8 cellular contexts compared by ENCODE assay signal in genomic region chr6:89080281-89081128, GRCh38. TPM values are rescaled to one million over a fixed set of nuclear protein-coding genes. Genes with fewer than 3 reads are reported as not detected.
DNase-seq lines count a peak whose midpoint lies in the region; ATAC-seq and TF ChIP-seq lines count a peak whose summit lies in the region.

PNRC1 (plus strand) TSS chr6:89080751; CDS start chr6:89080895, 144 bp downstream.

- H3K9me3 Mint-ChIP-seq in CD8-positive, alpha-beta T cell, result no peaks in the 10 kb centered on the region

- no peaks in the 10 kb centered on the region for H3K9me3 ChIP-seq in CD8-positive, alpha-beta T cell (ENCODE audit: low read length)
- H3K9me3 ChIP-seq in lung (ENCODE audit: control insufficient read depth in 2 of 2, insufficient read depth in 1 of 2, low read length in 1 of 2), result no peaks in the 10 kb centered on the region

- peaks cover 50% of the 10 kb centered on the region for H3K36me3 Mint-ChIP-seq in CD8-positive, alpha-beta T cell

- peak; percentile 77 for ATAC-seq in CD8-positive, alpha-beta T cell
- ATAC-seq in GM19467 (IDR thresholded peaks at IDR 0.05; ENCODE audit: unreplicated experiment), result peak; percentile 74
- peak; percentile 91 for ATAC-seq in lung (ENCODE audit: insufficient read depth, low FRiP score)

- intact Hi-C loops in CD8-positive, alpha-beta T cell (cut with DNase I, micrococcal nuclease), result loop anchor here (1.0 to 10.0 kb wide), 14 partner anchors 65 to 1926 kb away; partner anchors contain the start of genes CASP8AP2 (in 2 of the 2), LYRM2 (in 2 of the 2), RNGTT (in 2 of the 2) and UBE2J1 (in 2 of the 2)

- TF ChIP-seq CTCF in CD8-positive, alpha-beta T cell (IDR thresholded peaks at IDR 0.05), result no peak
- no peak for TF ChIP-seq CTCF in lung (IDR thresholded peaks at IDR 0.05; ENCODE audit: control extremely low read depth, extremely low read depth)

- H3K27me3 Mint-ChIP-seq in CD8-positive, alpha-beta T cell (ENCODE audit: low read depth), result no peaks in the 10 kb centered on the region

- POLR2A ChIA-PET in CD8-positive, alpha-beta T cell (lab: Charles Lee), result interaction anchor here (0.7 to 6.3 kb wide), 28 partner anchors 7 to 1507 kb away, joined by 3 to 96 read pairs (median 4); partner anchors contain the start of genes AKIRIN2, LYRM2, MAP3K7 and ORC3

- H3K36me3 ChIP-seq in CD8-positive, alpha-beta T cell (ENCODE audit: insufficient read depth, low read length), result peaks cover 13% of the 10 kb centered on the region
- H3K36me3 ChIP-seq in lung (ENCODE audit: control insufficient read depth in 2 of 2, insufficient read depth in 2 of 2, low read length in 2 of 2), result peaks cover 3 to 13% of the 10 kb centered on the region in 2 donors

- peak within 1 kb of the TSS; percentile 100 for H3K27ac ChIP-seq in CD8-positive, alpha-beta T cell (ENCODE audit: low read depth, low read length)
- H3K27ac ChIP-seq in lung (ENCODE audit: low read depth in 1 of 2, low read length in 1 of 2), result peak within 1 kb of the TSS; percentile 100

- H3K27me3 ChIP-seq in CD8-positive, alpha-beta T cell (ENCODE audit: insufficient read depth, low read length), result no peaks in the 10 kb centered on the region
- no peaks in the 10 kb centered on the region for H3K27me3 ChIP-seq in lung (ENCODE audit: control insufficient read depth, insufficient read depth)

- H3K4me1 ChIP-seq in CD8-positive, alpha-beta T cell (ENCODE audit: insufficient read depth, low read length), result peaks cover 34% of the 10 kb centered on the region
- peaks cover 2 to 10% of the 10 kb centered on the region in 2 donors for H3K4me1 ChIP-seq in lung (ENCODE audit: control insufficient read depth in 2 of 2, insufficient read depth in 2 of 2, low read length in 2 of 2)

- H3K4me1 Mint-ChIP-seq in CD8-positive, alpha-beta T cell (ENCODE audit: low read depth), result peaks cover 36% of the 10 kb centered on the region

- H3K4me3 ChIP-seq in CD8-positive, alpha-beta T cell (ENCODE audit: low read depth, low read length), result peak within 1 kb of the TSS; percentile 99
- H3K4me3 ChIP-seq in lung, result peak within 1 kb of the TSS; percentile 96

- CTCF ChIA-PET in CD8-positive, alpha-beta T cell (lab: Charles Lee), result interaction anchor here (1.1 to 1.9 kb wide), 4 partner anchors 98 to 291 kb away, joined by 4 to 7 read pairs (median 5); partner anchors contain the start of gene RNGTT

- H3K27ac Mint-ChIP-seq in CD8-positive, alpha-beta T cell, result peak within 1 kb of the TSS; percentile 98

- WGBS in lung, 2 donors, result 1% methylated on average over 63 of the region's 63 CpGs

- H3K4me3 Mint-ChIP-seq in CD8-positive, alpha-beta T cell, result peak within 1 kb of the TSS; percentile 96

- DNase-seq in CD8-positive, alpha-beta T cell, result peak; percentile 100
- DNase-seq in HS-27A (ENCODE audit: low read depth) (peak; percentile 82), NK-92 (lab: John Stamatoyannopoulos, UW; ENCODE audit: unreplicated experiment) (peak; percentile 98), lung (ENCODE audit: low spot score) (peak; percentile 100)
- DNase-seq in activated CD8-positive, alpha-beta memory T cell treated with anti-CD3 and anti-CD28 coated beads for 1 hour (ENCODE audit: extremely low read depth in 1 of 2, low read depth in 1 of 2), result peak; percentile 100
- peak; percentile 100 for DNase-seq in effector CD4-positive, alpha-beta T cell
- DNase-seq in stimulated activated CD4-positive, alpha-beta T cell treated with anti-CD3 and anti-CD28 coated beads, TNF-alpha, amount 100 ng/mL, for 4 hours (ENCODE audit: low read depth in 3 of 3), result peak; percentile 100

RNA-seq across cellular contexts. Expression of gene PNRC1, which starts in this region (rescaled TPM):
- total RNA-seq in CD8-positive, alpha-beta T cell, result 1,000 to 10,000 TPM; 1,160 to 1,236 TPM
- 100 to 1,000 TPM; 127 to 329 TPM for total RNA-seq in lung
- polyA plus RNA-seq in lung, result 100 to 1,000 TPM in 1 of 2 donors, 10 to 100 TPM in 1; 54.9 to 155 TPM

Comparison
In these comparisons a context has a peak if more than half of its experiments do, and no peak if none do; other contexts are left out.
1. Peak in every context shown above with its lines: DNase-seq, ATAC-seq, H3K4me3 ChIP-seq and H3K27ac ChIP-seq.